ENCODE assay signal across 8 cellular contexts in the genomic region with DNA sequence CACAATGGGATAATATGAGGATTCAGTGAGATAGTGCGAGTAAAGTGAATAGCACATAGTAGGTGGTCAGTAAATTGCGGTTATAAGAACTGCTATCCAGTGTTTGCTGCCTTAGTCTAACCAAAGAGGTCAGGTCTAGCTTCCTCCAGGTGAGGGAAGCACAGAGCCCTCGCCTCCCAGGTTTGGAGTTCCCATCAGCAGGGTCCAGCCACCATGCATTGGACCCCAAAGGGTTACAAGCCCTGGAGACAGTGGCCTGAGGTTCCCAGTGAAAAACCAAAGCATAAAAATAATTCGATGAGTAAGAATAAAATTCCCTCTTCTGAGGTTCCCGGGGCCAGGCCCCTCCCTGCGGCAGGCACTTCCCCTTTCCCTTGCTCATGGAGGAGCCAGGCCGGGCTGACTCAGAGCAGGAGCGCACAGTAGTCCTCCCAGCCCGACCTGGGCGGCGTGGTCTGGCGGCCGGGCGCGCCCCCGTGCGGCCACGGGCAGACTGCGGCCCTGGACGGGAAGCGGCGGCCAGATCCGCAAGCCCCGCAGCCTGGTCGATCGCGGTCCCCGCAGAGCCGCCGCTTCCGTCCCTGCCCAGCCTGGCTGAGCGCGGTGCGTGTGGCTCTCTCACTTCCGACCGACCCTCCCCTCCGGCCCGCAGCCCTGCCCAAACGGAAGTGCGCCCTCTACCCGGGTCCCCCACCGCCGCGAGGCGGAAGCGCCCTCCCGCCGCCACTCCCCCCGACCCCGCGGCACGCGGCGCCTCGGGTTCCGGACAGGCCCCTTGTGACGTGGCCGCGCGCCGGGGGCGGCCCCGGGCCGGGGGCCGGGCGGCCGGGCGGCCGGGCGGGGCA. TPM values are rescaled to one million over a fixed set of nuclear protein-coding genes. Genes with fewer than 3 reads are reported as not detected.
A peak's percentile ranks its signal among the peaks of the same experiment; 100 is the strongest.
DNase-seq lines count a peak whose midpoint lies in the region; ATAC-seq and TF ChIP-seq lines count a peak whose summit lies in the region.

Gene SLC39A13 (plus strand): TSS at position 845 of the 845 bp plus-strand sequence. CDS start 1,505 bp downstream, outside the sequence.

- peak within 1 kb of the TSS; percentile 74 to 75 for H3K4me3 ChIP-seq in left lung

- H3K27me3 Mint-ChIP-seq in CD14-positive monocyte (ENCODE audit: low read depth in 3 of 3) = peaks cover 0 to 1% (median under 1%) of the 10 kb centered on the region in 3 donors

- intact Hi-C loops in CD14-positive monocyte (cut with micrococcal nuclease) = loop anchor here (1.0 kb wide), 2 partner anchors 18 to 34 kb away; partner anchors contain the start of gene PSMC3 (in 1 of the 2)
- intact Hi-C loops in left lung (cut with DNase I) = loop anchor here in 1 of 2 donors (5.0 kb wide), 1 partner anchor 36 kb away; no protein-coding TSS in a partner anchor

- H3K4me3 Mint-ChIP-seq in CD14-positive monocyte = peak within 1 kb of the TSS; percentile 88 to 91

- peak within 1 kb of the TSS; percentile 98 to 100 (median 98) for H3K27ac Mint-ChIP-seq in CD14-positive monocyte

- peaks cover 33% of the 10 kb centered on the region for H3K4me1 Mint-ChIP-seq in CD14-positive monocyte

- no peaks in the 10 kb centered on the region for H3K9me3 ChIP-seq in left lung

- H3K9me3 Mint-ChIP-seq in CD14-positive monocyte = no peaks in the 10 kb centered on the region

- H3K27ac ChIP-seq in left lung = peak within 1 kb of the TSS; percentile 91

- H3K27me3 ChIP-seq in left lung = no peaks in the 10 kb centered on the region

- TF ChIP-seq CTCF in CD14-positive monocyte (IDR thresholded peaks at IDR 0.05) (peak; percentile 99), left lung (IDR thresholded peaks at IDR 0.05) (peak; percentile 66 to 93)

- peak; percentile 89 for ATAC-seq in GM19372 (IDR thresholded peaks at IDR 0.05; ENCODE audit: low read depth, unreplicated experiment)
- ATAC-seq in HG03521 (IDR thresholded peaks at IDR 0.05; ENCODE audit: unreplicated experiment) = peak; percentile 85
- peak; percentile 91 for ATAC-seq in left lung

- DNase-seq in CD14-positive monocyte (ENCODE audit: low spot score) (peak; percentile 99), NCI-H748 (lab: John Stamatoyannopoulos, UW; ENCODE audit: unreplicated experiment) (peak; percentile 95), cortex of kidney (lab: John Stamatoyannopoulos, UW) (peak; percentile 84), left lung (peak; percentile 95 to 99)
- DNase-seq in activated CD4-positive, alpha-beta T cell treated with anti-CD3 and anti-CD28 coated beads, Interleukin-2, amount 50 U/mL, for 1 hour = peak; percentile 88
- peak; percentile 86 for DNase-seq in stimulated activated CD4-positive, alpha-beta T cell treated with anti-CD3 and anti-CD28 coated beads, Interleukin-2, amount 100 ng/mL, for 4 hours (ENCODE audit: low read depth)

- H3K4me1 ChIP-seq in left lung = peaks cover 8 to 52% of the 10 kb centered on the region in 2 donors

- no peaks in the 10 kb centered on the region for H3K36me3 Mint-ChIP-seq in CD14-positive monocyte

- peaks cover 0 to 30% of the 10 kb centered on the region in 2 donors for H3K36me3 ChIP-seq in left lung

RNA-seq across cellular contexts. Expression of gene SLC39A13, which starts in this region (rescaled TPM):
- 1 to 10 TPM; 4.8 to 5.9 TPM for polyA plus RNA-seq in CD14-positive monocyte
- total RNA-seq in left lung = 10 to 100 TPM; 60.1 to 66.1 TPM

Comparison
In these comparisons a context has a peak if more than half of its experiments do, and no peak if none do; other contexts are left out.
1. Peak in every context shown above with its lines: DNase-seq, ATAC-seq, H3K4me3 ChIP-seq and H3K27ac ChIP-seq.